ENCODE assay signal across 6 cellular contexts in the genomic region with DNA sequence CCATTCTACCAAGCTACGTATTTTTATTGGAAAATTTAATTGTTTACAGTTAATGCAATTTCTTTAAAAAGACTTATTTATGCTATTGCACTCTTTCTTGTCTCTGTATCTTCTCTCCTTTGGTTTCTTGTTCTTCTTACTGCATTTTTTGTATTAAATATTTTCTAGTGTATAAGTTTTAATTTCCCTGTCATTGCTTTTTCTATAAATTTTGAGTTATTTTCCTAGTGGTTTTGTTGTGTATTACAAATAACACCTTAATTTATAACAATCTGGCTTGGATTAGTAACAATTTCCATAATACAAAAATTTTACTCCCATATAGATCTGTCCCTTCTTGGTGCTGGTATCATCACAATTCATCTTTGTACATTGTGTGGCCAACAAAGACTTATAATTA.
"Had no signal": no experiment of that assay in that cellular context is flagged by ENCODE, and none has a peak within 500 bp of the region (broad histone marks: within the 10 kb centered on the region; RNA-seq: fewer than 3 reads in every experiment).

No MANE protein-coding gene starts in this region.

- H3K4me3 Mint-ChIP-seq: GM23338, H9, IgD-negative memory B cell had no signal

- H3K27ac ChIP-seq: HL-60 had no signal

- H3K27ac Mint-ChIP-seq: GM23338, H9, IgD-negative memory B cell had no signal

- H3K4me3 ChIP-seq: GM23338 had no signal

- H3K36me3 Mint-ChIP-seq: IgD-negative memory B cell had no signal

- DNase-seq: H9, HCEC 1CT, KBM-7 had no signal

- H3K4me1 Mint-ChIP-seq: GM23338, IgD-negative memory B cell had no signal

- H3K27me3 Mint-ChIP-seq: IgD-negative memory B cell had no signal
